In genomic region chr10:71266147-71266917, GRCh38 we compare ENCODE assay signal across 10 cellular contexts. TPM values are rescaled to one million over a fixed set of nuclear protein-coding genes. Genes with fewer than 3 reads are reported as not detected.
A peak's percentile ranks its signal among the peaks of the same experiment; 100 is the strongest.
DNase-seq lines count a peak whose midpoint lies in the region; ATAC-seq and TF ChIP-seq lines count a peak whose summit lies in the region.
"Had no signal": no experiment of that assay in that cellular context is flagged by ENCODE, and none has a peak within 500 bp of the region (broad histone marks: within the 10 kb centered on the region; RNA-seq: fewer than 3 reads in every experiment).

No MANE protein-coding gene starts in this region.

- no peaks in the 10 kb centered on the region for H3K9me3 Mint-ChIP-seq in stimulated activated naive CD8-positive, alpha-beta T cell treated with anti-CD3 and anti-CD28 coated beads, Interleukin-15, amount 100 ng/mL, for 72 hours

- POLR2A ChIA-PET in HEK293T (lab: Yijun Ruan, JAX): interaction anchor here (0.7 to 2.3 kb wide), 5 partner anchors 10 to 54 kb away, joined by 3 to 8 read pairs (median 4); partner anchors contain the start of gene UNC5B

- DNase-seq in HEK293T (ENCODE audit: extremely low spot score) (peak; percentile 23), SK-N-MC (ENCODE audit: low read depth, low spot score) (no peak), right cardiac atrium (peak; percentile 70 to 84 (median 80)), stromal cell of bone marrow (ENCODE audit: low read depth) (peak; percentile 67)
- no peak for DNase-seq in stimulated activated naive CD8-positive, alpha-beta T cell treated with anti-CD3 and anti-CD28 coated beads, Interleukin-15, amount 100 ng/mL, for 72 hours
- DNase-seq: NCI-H524; stimulated activated CD4-positive, alpha-beta T cell treated with anti-CD3 and anti-CD28 coated beads, Interleukin-4, amount 100 ng/mL, for 24 hours had no signal

- H3K27me3 ChIP-seq in right cardiac atrium (ENCODE audit: control insufficient read depth, insufficient read depth): no peaks in the 10 kb centered on the region

- ATAC-seq in right cardiac atrium (peak; percentile 5 to 45), GM21529 (IDR thresholded peaks at IDR 0.05; ENCODE audit: unreplicated experiment) (no peak), HG03565 (IDR thresholded peaks at IDR 0.05; ENCODE audit: unreplicated experiment) (no peak), GM19324 (IDR thresholded peaks at IDR 0.05; ENCODE audit: low FRiP score, unreplicated experiment) (no peak)
- ATAC-seq in stimulated activated naive CD8-positive, alpha-beta T cell treated with anti-CD3 and anti-CD28 coated beads, Interleukin-15, amount 100 ng/mL, for 72 hours: no peak

- no peaks in the 10 kb centered on the region for H3K36me3 ChIP-seq in SK-N-MC (ENCODE audit: insufficient read depth, low read length)

- H3K27ac Mint-ChIP-seq in stimulated activated naive CD8-positive, alpha-beta T cell treated with anti-CD3 and anti-CD28 coated beads, Interleukin-15, amount 100 ng/mL, for 72 hours: peak overlapping the region in 1 of 2 donors; percentile 37

- H3K4me3 ChIP-seq in SK-N-MC (no peak overlapping the region), right cardiac atrium (ENCODE audit: low read length) (no peak overlapping the region)

- intact Hi-C loops in right cardiac atrium (cut with DNase I): loop anchor here in 3 of 4 donors (5.0 kb wide), 1 partner anchor 54 kb away; the partner anchor contains the start of gene UNC5B (in 3 of the 3)

- H3K9me3 ChIP-seq in SK-N-MC (ENCODE audit: low read depth, low read length) (no peaks in the 10 kb centered on the region), right cardiac atrium (ENCODE audit: control insufficient read depth, low read length) (no peaks in the 10 kb centered on the region)

- peak overlapping the region; percentile 75 for H3K9ac ChIP-seq in SK-N-MC (ENCODE audit: insufficient read length)

- no peak overlapping the region for H3K4me3 Mint-ChIP-seq in stimulated activated naive CD8-positive, alpha-beta T cell treated with anti-CD3 and anti-CD28 coated beads, Interleukin-15, amount 100 ng/mL, for 72 hours

- H3K27me3 Mint-ChIP-seq in stimulated activated naive CD8-positive, alpha-beta T cell treated with anti-CD3 and anti-CD28 coated beads, Interleukin-15, amount 100 ng/mL, for 72 hours: peaks cover 7% of the 10 kb centered on the region

- peak overlapping the region; percentile 89 for H3K27ac ChIP-seq in SK-N-MC
- H3K27ac ChIP-seq in right cardiac atrium (ENCODE audit: low read length): no peak overlapping the region

- CTCF ChIA-PET in HEK293T (lab: Yijun Ruan, JAX): no interaction called here

- WGBS in right cardiac atrium: 56% methylated on average over 18 of the region's 18 CpGs

- no peaks in the 10 kb centered on the region for H3K4me1 Mint-ChIP-seq in stimulated activated naive CD8-positive, alpha-beta T cell treated with anti-CD3 and anti-CD28 coated beads, Interleukin-15, amount 100 ng/mL, for 72 hours

- peaks cover 17% of the 10 kb centered on the region for H3K4me1 ChIP-seq in right cardiac atrium (ENCODE audit: control insufficient read depth, insufficient read depth, low read length)

TF ChIP-seq in HEK293T, 16 proteins besides CTCF, POLR2A, EP300 and RAD21:
- TF ChIP-seq PKNOX1 (IDR thresholded peaks at IDR 0.05) (no peak), ZNF384 (IDR thresholded peaks at IDR 0.05) (no peak), FOXM1 (IDR thresholded peaks at IDR 0.05; ENCODE audit: borderline replicate concordance) (no peak), ARNT (IDR thresholded peaks at IDR 0.05) (no peak), LEF1 (IDR thresholded peaks at IDR 0.05; ENCODE audit: borderline replicate concordance) (no peak), FOXK2 (IDR thresholded peaks at IDR 0.05) (no peak), ELF4 (IDR thresholded peaks at IDR 0.05) (no peak), L3MBTL2 (conservative IDR thresholded peaks at IDR 0.05) (no peak), SP1 (IDR thresholded peaks at IDR 0.05) (no peak), SUZ12 (IDR thresholded peaks at IDR 0.05) (no peak), HDGF (IDR thresholded peaks at IDR 0.05; ENCODE audit: borderline replicate concordance) (no peak), NFRKB (IDR thresholded peaks at IDR 0.05) (no peak), CTBP1 (IDR thresholded peaks at IDR 0.05; ENCODE audit: borderline replicate concordance) (no peak), FOXA1 (IDR thresholded peaks at IDR 0.05) (no peak), BHLHE40 (IDR thresholded peaks at IDR 0.05; ENCODE audit: borderline replicate concordance) (no peak)

RNA-seq across cellular contexts. Expression of gene SLC29A3, which starts 52.7 kb away (rescaled TPM):
- total RNA-seq in right cardiac atrium: 1 to 10 TPM; 2.2 to 2.7 (median 2.4) TPM
- 1.4 TPM for polyA plus RNA-seq in right cardiac atrium

RNA-seq across cellular contexts. Expression of gene UNC5B, which starts 54.0 kb away (rescaled TPM):
- total RNA-seq in right cardiac atrium: 10 to 100 TPM; 17.0 to 26.6 (median 24.0) TPM
- 12.4 TPM for polyA plus RNA-seq in right cardiac atrium

Comparison
In these comparisons a context has a peak if more than half of its experiments do, and no peak if none do; other contexts are left out.
1. DNase-seq: peak in HEK293T (single experiment), right cardiac atrium (3 of 3) and stromal cell of bone marrow (single experiment); none in SK-N-MC (single experiment) and stimulated activated naive CD8-positive, alpha-beta T cell treated with anti-CD3 and anti-CD28 coated beads, Interleukin-15, amount 100 ng/mL, for 72 hours (0 of 2).
2. ATAC-seq: peak in right cardiac atrium (2 of 2); none in GM21529 (single experiment), HG03565 (single experiment), stimulated activated naive CD8-positive, alpha-beta T cell treated with anti-CD3 and anti-CD28 coated beads, Interleukin-15, amount 100 ng/mL, for 72 hours (single experiment) and GM19324 (single experiment).